8 cellular contexts compared by ENCODE assay signal in the genomic region with DNA sequence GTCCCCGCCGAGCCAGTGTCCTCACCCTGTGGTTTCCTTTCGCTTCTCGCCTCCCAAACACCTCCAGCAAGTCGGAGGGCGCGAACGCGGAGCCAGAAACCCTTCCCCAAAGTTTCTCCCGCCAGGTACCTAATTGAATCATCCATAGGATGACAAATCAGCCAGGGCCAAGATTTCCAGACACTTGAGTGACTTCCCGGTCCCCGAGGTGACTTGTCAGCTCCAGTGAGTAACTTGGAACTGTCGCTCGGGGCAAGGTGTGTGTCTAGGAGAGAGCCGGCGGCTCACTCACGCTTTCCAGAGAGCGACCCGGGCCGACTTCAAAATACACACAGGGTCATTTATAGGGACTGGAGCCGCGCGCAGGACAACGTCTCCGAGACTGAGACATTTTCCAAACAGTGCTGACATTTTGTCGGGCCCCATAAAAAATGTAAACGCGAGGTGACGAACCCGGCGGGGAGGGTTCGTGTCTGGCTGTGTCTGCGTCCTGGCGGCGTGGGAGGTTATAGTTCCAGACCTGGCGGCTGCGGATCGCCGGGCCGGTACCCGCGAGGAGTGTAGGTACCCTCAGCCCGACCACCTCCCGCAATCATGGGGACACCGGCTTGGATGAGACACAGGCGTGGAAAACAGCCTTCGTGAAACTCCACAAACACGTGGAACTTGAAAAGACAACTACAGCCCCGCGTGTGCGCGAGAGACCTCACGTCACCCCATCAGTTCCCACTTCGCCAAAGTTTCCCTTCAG. TPM values are rescaled to one million over a fixed set of nuclear protein-coding genes. Genes with fewer than 3 reads are reported as not detected.
A peak's percentile ranks its signal among the peaks of the same experiment; 100 is the strongest.
DNase-seq lines count a peak whose midpoint lies in the region; ATAC-seq and TF ChIP-seq lines count a peak whose summit lies in the region.

No MANE protein-coding gene starts in this region.

- H3K27me3 Mint-ChIP-seq in T-cell = peaks cover 27 to 46% of the 10 kb centered on the region in 2 donors

- BruUV-seq in mammary epithelial cell (replicated peaks; lab: Mats Ljungman, UMichigan) = no TSS peak

- peak overlapping the region; percentile 92 for H3K27ac Mint-ChIP-seq in T-cell

- H3K9me3 ChIP-seq in mammary epithelial cell (replicated peaks; ENCODE audit: insufficient read depth, low read length) = no peaks in the 10 kb centered on the region

- H3K4me3 Mint-ChIP-seq in T-cell = peak overlapping the region; percentile 89 to 96 (median 93)

- ATAC-seq in HG02870 (IDR thresholded peaks at IDR 0.05; ENCODE audit: unreplicated experiment) (peak; percentile 7), T-cell (replicated peaks in 1 of 4) (peak; percentile 31 to 38 (median 34)), HG03039 (IDR thresholded peaks at IDR 0.05; ENCODE audit: unreplicated experiment) (no peak)

- peak; percentile 52 for DNase-seq in GM12865 (ENCODE audit: low read depth)
- peak in 21 of 34 experiments; percentile 0 to 40 (median 11) for DNase-seq in T-cell
- DNase-seq in mammary epithelial cell = peak; percentile 65
- peak; percentile 55 for DNase-seq in kidney glomerular epithelial cell (lab: John Stamatoyannopoulos, UW)
- peak; percentile 57 for DNase-seq in stimulated activated CD4-positive, alpha-beta T cell treated with anti-CD3 and anti-CD28 coated beads, Interleukin-1b, Interleukin-23, amount 100 ng/mL, for 48 hours
- DNase-seq in NCI-H510A treated with DMSO at 0.1 percent for 48 hours (lab: John Stamatoyannopoulos, UW) = no peak

- H3K4me1 Mint-ChIP-seq in T-cell = peaks cover 15 to 25% (median 23%) of the 10 kb centered on the region in 3 donors

- H3K27ac ChIP-seq in mammary epithelial cell (ENCODE audit: insufficient read depth, low read depth, low read length) = peak overlapping the region; percentile 64

- peak overlapping the region; percentile 91 for H2AFZ ChIP-seq in mammary epithelial cell (ENCODE audit: low read depth, low read length)

- peaks cover 63% of the 10 kb centered on the region for H3K4me1 ChIP-seq in mammary epithelial cell (ENCODE audit: insufficient read depth, low read length)

- TF ChIP-seq CTCF in GM12865 (IDR thresholded peaks at IDR 0.05; ENCODE audit: insufficient read depth, low read depth, low read length, missing control alignments) = no peak
- TF ChIP-seq CTCF in mammary epithelial cell (conservative IDR thresholded peaks at IDR 0.05 in 1 of 2, IDR thresholded peaks at IDR 0.05 in 1 of 2; ENCODE audit: extremely low read depth in 1 of 2, insufficient read depth in 1 of 2, low read depth in 1 of 2, low read length in 2 of 2) = no peak

- H3K27me3 ChIP-seq in mammary epithelial cell (ENCODE audit: insufficient read depth, low read length) = no peaks in the 10 kb centered on the region

- intact Hi-C loops in mammary epithelial cell (cut with micrococcal nuclease) = loop anchor here (1.0 to 5.0 kb wide), 3 partner anchors 41 to 161 kb away; no protein-coding TSS in a partner anchor

- H3K9ac ChIP-seq in mammary epithelial cell (ENCODE audit: insufficient read depth, low read length) = peak overlapping the region; percentile 54

- CTCF ChIA-PET in T-cell (lab: Charles Lee) = no interaction called here
- CTCF ChIA-PET in mammary epithelial cell (lab: Charles Lee; ENCODE audit: low non-redundant PET) = no interaction called here

- no peaks in the 10 kb centered on the region for H3K79me2 ChIP-seq in mammary epithelial cell (ENCODE audit: insufficient read depth, low read length)

- WGBS in mammary epithelial cell (ENCODE audit: low coverage, missing lambda C conversion rate) = 4% methylated on average over 18 of the region's 54 CpGs

- H3K4me2 ChIP-seq in mammary epithelial cell (ENCODE audit: insufficient read depth, low read depth, low read length) = peak overlapping the region; percentile 88

- H4K20me1 ChIP-seq in mammary epithelial cell (ENCODE audit: insufficient read depth, low read length) = no peaks in the 10 kb centered on the region

- H3K4me3 ChIP-seq in GM12865 (ENCODE audit: low read depth, low read length) = peak overlapping the region; percentile 90
- H3K4me3 ChIP-seq in mammary epithelial cell (replicated peaks in 1 of 3; ENCODE audit: insufficient read depth in 1 of 3, low read depth in 2 of 3, low read length in 3 of 3) = peak overlapping the region; percentile 43 to 62 (median 57)

- POLR2A ChIA-PET in T-cell (lab: Charles Lee) = no interaction called here

- in situ Hi-C loops in mammary epithelial cell (cut with MboI; ENCODE audit: low sequenced_read_pairs in 2 of 2) = no loop called here

- H3K36me3 ChIP-seq in mammary epithelial cell (ENCODE audit: insufficient read depth, low read length) = no peaks in the 10 kb centered on the region

- dilution Hi-C loops in mammary epithelial cell (cut with HindIII; ENCODE audit: low sequenced_read_pairs) = no loop called here

- no peaks in the 10 kb centered on the region for H3K9me3 Mint-ChIP-seq in T-cell

- no peaks in the 10 kb centered on the region for H3K36me3 Mint-ChIP-seq in T-cell

RNA-seq across cellular contexts. Expression of gene GLIS3, which starts 1.4 kb away (rescaled TPM):
- total RNA-seq in T-cell = 1 to 10 TPM; 1.7 to 4.9 (median 3.5) TPM
- 1 to 10 TPM; 1.2 to 9.8 TPM for total RNA-seq in mammary epithelial cell
- 0.15 TPM for polyA plus RNA-seq in mammary epithelial cell
- polyA minus RNA-seq in mammary epithelial cell = 5.2 TPM
